In genomic region chr9:112047538-112048066, GRCh38 we compare ENCODE assay signal across 1 cellular context.
A peak's percentile ranks its signal among the peaks of the same experiment; 100 is the strongest.
TF ChIP-seq lines count a peak whose summit lies in the region.

No MANE protein-coding gene starts in this region.

TF ChIP-seq in K562, 482 proteins besides CTCF, POLR2A, EP300 and RAD21 (continued from another document):
- TF ChIP-seq ARID3A (IDR thresholded peaks at IDR 0.05; ENCODE audit: borderline replicate concordance, low read depth, low read length), result no peak
- TF ChIP-seq GABPB1 (CRISPR knock-in tag; IDR thresholded peaks at IDR 0.05), result no peak
- TF ChIP-seq ZNF766 (CRISPR knock-in tag; conservative IDR thresholded peaks at IDR 0.05), result peak; percentile 99
- TF ChIP-seq CEBPG (CRISPR knock-in tag; IDR thresholded peaks at IDR 0.05), result no peak
- 0 out of 4 replicates have a peak, but pooled peaks of 1 of the 2 experiments have one; percentile 38 for TF ChIP-seq CEBPG (tag; conservative IDR thresholded peaks at IDR 0.05 in 1 of 2, IDR thresholded peaks at IDR 0.05 in 1 of 2)
